ENCODE assay signal across 18 cellular contexts in the genomic region with DNA sequence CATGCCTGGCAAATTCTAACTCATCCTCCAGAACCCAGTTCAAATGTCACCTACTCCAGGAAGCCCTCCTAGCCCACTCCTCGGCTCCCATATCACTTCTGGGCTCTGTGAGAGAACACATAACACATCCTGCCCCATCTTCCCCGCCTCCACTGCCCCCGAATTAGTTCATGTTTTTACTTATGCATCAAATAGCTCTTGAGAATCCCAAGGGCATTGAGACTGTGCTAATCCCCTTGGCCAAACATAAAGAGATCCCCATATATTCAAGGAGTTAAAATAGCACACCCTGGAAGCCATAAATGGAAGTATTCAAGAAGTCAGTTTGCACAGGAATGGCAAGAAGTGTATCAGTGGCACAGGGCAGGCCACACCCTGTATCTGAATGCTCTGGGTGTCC. TPM values are rescaled to one million over a fixed set of nuclear protein-coding genes. Genes with fewer than 3 reads are reported as not detected.
DNase-seq lines count a peak whose midpoint lies in the region; ATAC-seq and TF ChIP-seq lines count a peak whose summit lies in the region.
"Had no signal": no experiment of that assay in that cellular context is flagged by ENCODE, and none has a peak within 500 bp of the region (broad histone marks: within the 10 kb centered on the region; RNA-seq: fewer than 3 reads in every experiment).

No MANE protein-coding gene starts in this region.

- H2AFZ ChIP-seq in IMR-90 (replicated peaks; ENCODE audit: low read length, poor library complexity), result no peak overlapping the region

- no peak overlapping the region for H3K27ac ChIP-seq in IMR-90 (ENCODE audit: insufficient read depth, low read length)
- H3K27ac ChIP-seq: lower lobe of right lung, neutrophil, VCaP had no signal

- no peak for TF ChIP-seq POLR2A in IMR-90 (IDR thresholded peaks at IDR 0.05; ENCODE audit: low read depth, low read length)

- H3K4me3 ChIP-seq in IMR-90 (ENCODE audit: insufficient read depth, low read depth, low read length), result no peak overlapping the region
- H3K4me3 ChIP-seq: lower lobe of right lung had no signal

- no peak overlapping the region for H3K27ac Mint-ChIP-seq in activated CD4-positive, alpha-beta T cell treated with anti-CD3 and anti-CD28 coated beads, Interleukin-2, amount 10 ng/mL, durations not matched to agents 7 days and 5 days
- no peak overlapping the region for H3K27ac Mint-ChIP-seq in activated naive CD8-positive, alpha-beta T cell treated with anti-CD3 and anti-CD28 coated beads, Interleukin-2, amount 50 U/mL, for 24 hours
- H3K27ac Mint-ChIP-seq in neural crest cell (ENCODE audit: unreplicated experiment), result no peak overlapping the region

- peaks cover 24% of the 10 kb centered on the region for H4K20me1 ChIP-seq in IMR-90 (ENCODE audit: insufficient read depth, low read length)

- no peak overlapping the region for H2AK5ac ChIP-seq in IMR-90 (ENCODE audit: low read depth, low read length)

- POLR2A ChIA-PET in activated CD4-positive, alpha-beta T cell treated with anti-CD3 and anti-CD28 coated beads, Interleukin-2, amount 10 ng/mL, durations not matched to agents 7 days and 5 days (lab: Charles Lee), result no interaction called here
- POLR2A ChIA-PET in IMR-90 (lab: Charles Lee; ENCODE audit: unreplicated experiment), result no interaction called here

- H3K4me2 ChIP-seq in IMR-90 (ENCODE audit: low read depth, low read length), result no peak overlapping the region
- H3K4me2 ChIP-seq: SK-N-SH had no signal

- no peak overlapping the region for H4K8ac ChIP-seq in IMR-90 (ENCODE audit: low read depth in 2 of 2, low read length in 2 of 2)

- no peak for DNase-seq in activated CD4-positive, alpha-beta T cell treated with anti-CD3 and anti-CD28 coated beads, Interleukin-2, amount 10 ng/mL, durations not matched to agents 7 days and 5 days
- no peak for DNase-seq in activated CD4-positive, alpha-beta T cell treated with anti-CD3 and anti-CD28 coated beads for 48 hours
- DNase-seq in IMR-90 (no peak), neural crest cell (ENCODE audit: low read depth, low spot score) (no peak), GM13976 (ENCODE audit: low spot score) (no peak), left cardiac atrium (no peak)
- DNase-seq in activated naive CD8-positive, alpha-beta T cell treated with anti-CD3 and anti-CD28 coated beads, Interleukin-2, amount 50 U/mL, for 24 hours, result no peak
- DNase-seq: ACHN; effector CD4-positive, alpha-beta T cell; GF-D8; lower lobe of right lung; NCI-H1092; SK-N-SH; stimulated activated CD4-positive, alpha-beta T cell treated with anti-CD3 and anti-CD28 coated beads, Interleukin-4, amount 100 ng/mL, for 24 hours had no signal

- no peak overlapping the region for H2BK15ac ChIP-seq in IMR-90 (ENCODE audit: low read depth, low read length)

- intact Hi-C loops in IMR-90 (cut with micrococcal nuclease) (no loop called here), left cardiac atrium (cut with DNase I) (loop anchor here in 1 of 2 donors (5.0 kb wide), 1 partner anchor 190 kb away; no protein-coding TSS in a partner anchor)

- peaks cover 4 to 28% of the 10 kb centered on the region in 2 experiments for H3K79me1 ChIP-seq in IMR-90 (ENCODE audit: low read depth in 1 of 2, low read length in 2 of 2)

- peaks cover 24% of the 10 kb centered on the region for H3K4me1 Mint-ChIP-seq in activated CD4-positive, alpha-beta T cell treated with anti-CD3 and anti-CD28 coated beads, Interleukin-2, amount 10 ng/mL, durations not matched to agents 7 days and 5 days
- H3K4me1 Mint-ChIP-seq in activated naive CD8-positive, alpha-beta T cell treated with anti-CD3 and anti-CD28 coated beads, Interleukin-2, amount 50 U/mL, for 24 hours, result peaks cover 22% of the 10 kb centered on the region
- H3K4me1 Mint-ChIP-seq in neural crest cell, result peaks cover 23% of the 10 kb centered on the region

- H3K56ac ChIP-seq in IMR-90 (ENCODE audit: extremely low read depth, insufficient read depth, low read length), result no peak overlapping the region

- CTCF ChIA-PET in activated CD4-positive, alpha-beta T cell treated with anti-CD3 and anti-CD28 coated beads, Interleukin-2, amount 10 ng/mL, durations not matched to agents 7 days and 5 days (lab: Charles Lee), result interaction anchor here (0.6 to 1.1 kb wide), 2 partner anchors 126 to 371 kb away, joined by 3 to 4 read pairs; no protein-coding TSS in a partner anchor
- CTCF ChIA-PET in IMR-90 (lab: Yijun Ruan, JAX), result no interaction called here

- BruUV-seq in IMR-90 (replicated peaks; lab: Mats Ljungman, UMichigan), result no TSS peak

- H3K4me1 ChIP-seq in IMR-90 (ENCODE audit: control insufficient read depth, insufficient read depth, low read length), result peaks cover 5% of the 10 kb centered on the region; the same call in 1 of the 2 replicates

- H3K23ac ChIP-seq in IMR-90 (ENCODE audit: low read depth, low read length), result no peak overlapping the region

- peak overlapping the region; percentile 23 for H3K4me3 Mint-ChIP-seq in activated CD4-positive, alpha-beta T cell treated with anti-CD3 and anti-CD28 coated beads, Interleukin-2, amount 10 ng/mL, durations not matched to agents 7 days and 5 days
- H3K4me3 Mint-ChIP-seq in activated naive CD8-positive, alpha-beta T cell treated with anti-CD3 and anti-CD28 coated beads, Interleukin-2, amount 50 U/mL, for 24 hours, result peak overlapping the region; percentile 73
- H3K4me3 Mint-ChIP-seq in neural crest cell, result peak overlapping the region; percentile 83

- H3K9me1 ChIP-seq in IMR-90 (ENCODE audit: insufficient read depth, low read length), result peaks cover 1% of the 10 kb centered on the region

- no peak overlapping the region for H3K14ac ChIP-seq in IMR-90 (replicated peaks; ENCODE audit: low read depth, low read length)

- H3K4ac ChIP-seq in IMR-90 (ENCODE audit: low read depth, low read length), result no peak overlapping the region

- H3K18ac ChIP-seq in IMR-90 (ENCODE audit: low read depth, low read length), result no peak overlapping the region

- H2BK5ac ChIP-seq in IMR-90 (ENCODE audit: low read depth, low read length, poor library complexity, severe bottlenecking), result no peak overlapping the region

- no peak overlapping the region for H2BK120ac ChIP-seq in IMR-90 (ENCODE audit: low read depth, low read length)

- H3K9ac ChIP-seq in IMR-90 (ENCODE audit: low read depth, low read length), result no peak overlapping the region
- H3K9ac ChIP-seq: SK-N-SH had no signal

- TF ChIP-seq RAD21 in IMR-90 (IDR thresholded peaks at IDR 0.05; ENCODE audit: low read length), result no peak

- TF ChIP-seq CTCF in IMR-90 (conservative IDR thresholded peaks at IDR 0.05; ENCODE audit: low read depth, low read length) (no peak), neural crest cell (conservative IDR thresholded peaks at IDR 0.05) (no peak), GM13976 (IDR thresholded peaks at IDR 0.05; ENCODE audit: borderline replicate concordance, control extremely low read depth, extremely low read depth, insufficient read depth, missing control alignments) (no peak)

- no peak overlapping the region for H4K91ac ChIP-seq in IMR-90 (ENCODE audit: insufficient read depth, low read depth, low read length)

- H3K36me3 ChIP-seq in IMR-90 (ENCODE audit: control insufficient read depth, insufficient read depth, low read length), result no peaks in the 10 kb centered on the region; the same call in 1 of the 2 replicates
- H3K36me3 ChIP-seq: lower lobe of right lung had no signal

- H2AK9ac ChIP-seq in IMR-90 (replicated peaks; ENCODE audit: low read depth, low read length, poor library complexity), result peak overlapping the region; percentile 72

- in situ Hi-C loops in IMR-90 (cut with MboI; ENCODE audit: low sequenced_read_pairs), result no loop called here
- in situ Hi-C loops in GM13976 (cut with MboI; ENCODE audit: low sequenced_read_pairs, unreplicated experiment), result loop anchor here (25.0 kb wide), 1 partner anchor 345 kb away; no protein-coding TSS in a partner anchor

- H2BK20ac ChIP-seq in IMR-90 (ENCODE audit: low read depth, low read length), result no peak overlapping the region

- ATAC-seq in IMR-90 (ENCODE audit: low read depth) (no peak), HG03097 (IDR thresholded peaks at IDR 0.05; ENCODE audit: low FRiP score, unreplicated experiment) (no peak), left cardiac atrium (no peak)
- no peak for ATAC-seq in activated naive CD8-positive, alpha-beta T cell treated with anti-CD3 and anti-CD28 coated beads, Interleukin-2, amount 50 U/mL, for 24 hours
- ATAC-seq: lower lobe of right lung, sciatic nerve had no signal

- no peaks in the 10 kb centered on the region for H3K9me3 Mint-ChIP-seq in activated CD4-positive, alpha-beta T cell treated with anti-CD3 and anti-CD28 coated beads, Interleukin-2, amount 10 ng/mL, durations not matched to agents 7 days and 5 days
- no peaks in the 10 kb centered on the region for H3K9me3 Mint-ChIP-seq in activated naive CD8-positive, alpha-beta T cell treated with anti-CD3 and anti-CD28 coated beads, Interleukin-2, amount 50 U/mL, for 24 hours
- no peaks in the 10 kb centered on the region for H3K9me3 Mint-ChIP-seq in neural crest cell

- no peaks in the 10 kb centered on the region for H3K27me3 ChIP-seq in IMR-90 (ENCODE audit: control insufficient read depth, insufficient read depth, low read length)

- WGBS in IMR-90 (ENCODE audit: extremely low coverage in 2 of 2, insufficient read length in 1 of 2), 2 experiments, result no CpG with 5 or more reads among the region's 3 CpGs

- dilution Hi-C loops in IMR-90 (cut with HindIII; ENCODE audit: low sequenced_read_pairs, unreplicated experiment), result no loop called here

- H3K27me3 Mint-ChIP-seq in activated CD4-positive, alpha-beta T cell treated with anti-CD3 and anti-CD28 coated beads, Interleukin-2, amount 10 ng/mL, durations not matched to agents 7 days and 5 days, result peaks cover 25% of the 10 kb centered on the region
- H3K27me3 Mint-ChIP-seq in activated naive CD8-positive, alpha-beta T cell treated with anti-CD3 and anti-CD28 coated beads, Interleukin-2, amount 50 U/mL, for 24 hours, result peaks cover 1% of the 10 kb centered on the region
- H3K27me3 Mint-ChIP-seq in neural crest cell (ENCODE audit: low read depth), result peaks cover 2% of the 10 kb centered on the region

- no peak overlapping the region for H4K5ac ChIP-seq in IMR-90 (ENCODE audit: low read depth, low read length)

- no peaks in the 10 kb centered on the region for H3K9me3 ChIP-seq in IMR-90 (ENCODE audit: control insufficient read depth, insufficient read depth, low read length)
- H3K9me3 ChIP-seq: lower lobe of right lung, neutrophil, SK-N-SH had no signal

- H3K36me3 Mint-ChIP-seq in activated CD4-positive, alpha-beta T cell treated with anti-CD3 and anti-CD28 coated beads, Interleukin-2, amount 10 ng/mL, durations not matched to agents 7 days and 5 days (ENCODE audit: low read depth), result peaks cover 18% of the 10 kb centered on the region
- peaks cover 12% of the 10 kb centered on the region for H3K36me3 Mint-ChIP-seq in activated naive CD8-positive, alpha-beta T cell treated with anti-CD3 and anti-CD28 coated beads, Interleukin-2, amount 50 U/mL, for 24 hours (ENCODE audit: low read depth)
- H3K36me3 Mint-ChIP-seq in neural crest cell (ENCODE audit: low read depth), result no peaks in the 10 kb centered on the region

RNA-seq across cellular contexts. Expression of gene CREBBP, which starts 2.0 kb away (rescaled TPM):
- total RNA-seq in activated CD4-positive, alpha-beta T cell treated with anti-CD3 and anti-CD28 coated beads, Interleukin-2, amount 10 ng/mL, durations not matched to agents 7 days and 5 days, result 10 to 100 TPM; 69.0 to 69.2 TPM
- 7.3 and 8.3 TPM in 2 replicates for total RNA-seq in IMR-90 (2012; rRNA removed)
- polyA plus RNA-seq in IMR-90 (2012; rRNA removed), result 12.5 and 14.4 TPM in 2 replicates
- polyA plus RNA-seq in IMR-90 (2012; cell fraction: cytosol; rRNA removed), result 3.9 and 6.7 TPM in 2 replicates
- 20.8 and 24.3 TPM in 2 replicates for polyA plus RNA-seq in IMR-90 (2012; cell fraction: nucleus; rRNA removed; ENCODE audit: low replicate concordance)
- 84.7 and 97.6 TPM in 2 replicates for total RNA-seq in neural crest cell
- 10 to 100 TPM; 39.0 to 39.3 TPM for total RNA-seq in left cardiac atrium

Comparison
In these comparisons a context has a peak if more than half of its experiments do, and no peak if none do; other contexts are left out.
1. H3K4me3 Mint-ChIP-seq: peak in every context shown above with its lines; median percentile 83 in neural crest cell; 73 in activated naive CD8-positive, alpha-beta T cell treated with anti-CD3 and anti-CD28 coated beads, Interleukin-2, amount 50 U/mL, for 24 hours; 23 in activated CD4-positive, alpha-beta T cell treated with anti-CD3 and anti-CD28 coated beads, Interleukin-2, amount 10 ng/mL, durations not matched to agents 7 days and 5 days.